8 cellular contexts compared by ENCODE assay signal in the genomic region with DNA sequence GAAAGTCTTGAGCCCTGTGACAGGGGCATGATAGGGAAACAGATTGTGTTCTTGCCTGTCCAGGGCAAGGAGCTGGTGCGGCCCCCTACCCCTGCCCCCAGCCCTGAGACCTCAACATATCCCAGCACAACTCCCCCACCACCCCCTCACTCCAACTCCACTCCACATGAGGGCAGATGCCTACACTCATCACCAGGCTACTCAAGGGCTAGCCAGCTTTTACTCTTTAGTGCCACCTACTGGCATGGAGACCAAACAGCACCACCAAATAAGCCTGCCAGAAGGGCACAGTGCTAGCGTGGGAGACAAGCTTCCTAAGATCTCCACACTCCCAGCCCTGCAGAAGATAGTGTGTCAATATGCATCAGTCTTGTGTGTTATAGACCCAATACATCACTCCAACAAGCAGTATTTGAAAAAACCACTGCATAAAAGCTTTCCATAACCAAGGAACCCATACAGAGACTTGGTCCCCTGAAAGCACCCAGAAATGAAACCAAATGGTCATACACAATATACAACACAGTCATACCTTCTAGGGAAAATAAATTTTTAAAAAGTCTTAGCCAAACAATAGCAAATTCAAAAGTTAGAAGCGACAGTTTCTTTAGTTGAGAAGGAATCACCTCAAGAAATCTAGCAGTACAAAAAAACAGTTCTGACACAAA.
DNase-seq lines count a peak whose midpoint lies in the region; ATAC-seq and TF ChIP-seq lines count a peak whose summit lies in the region.

No MANE protein-coding gene starts in this region.

- H3K27me3 Mint-ChIP-seq in CD4-positive, alpha-beta T cell = peaks cover 23% of the 10 kb centered on the region

- POLR2A ChIA-PET in CD4-positive, alpha-beta T cell (lab: Charles Lee) = interaction anchor here (0.7 to 2.4 kb wide), 3 partner anchors 156 to 223 kb away, joined by 3 to 10 read pairs (median 6); partner anchors contain the start of gene GALC
- POLR2A ChIA-PET in RWPE1 (lab: Yijun Ruan, JAX; ENCODE audit: low non-redundant PET) = no interaction called here

- H3K27me3 ChIP-seq in CD4-positive, alpha-beta T cell (ENCODE audit: control insufficient read depth, insufficient read depth, low read length) = peaks cover 10% of the 10 kb centered on the region

- no peak overlapping the region for H3K27ac Mint-ChIP-seq in CD4-positive, alpha-beta T cell

- intact Hi-C loops in CD4-positive, alpha-beta T cell (cut with DNase I, micrococcal nuclease) = loop anchor here (1.0 to 5.0 kb wide), 3 partner anchors 156 to 223 kb away; partner anchors contain the start of gene GALC (in 1 of the 2)

- TF ChIP-seq CTCF in CD4-positive, alpha-beta T cell (IDR thresholded peaks at IDR 0.05) = peak; percentile 76
- TF ChIP-seq CTCF in RWPE1 (conservative IDR thresholded peaks at IDR 0.05; ENCODE audit: low read depth) = peak; percentile 45

- peak; percentile 98 for ATAC-seq in CD4-positive, alpha-beta T cell (ENCODE audit: poor library complexity)
- ATAC-seq in HG03342 (IDR thresholded peaks at IDR 0.05; ENCODE audit: unreplicated experiment) = peak; percentile 76

- CTCF ChIA-PET in CD4-positive, alpha-beta T cell (lab: Charles Lee) = interaction anchor here (0.6 to 1.7 kb wide), 18 partner anchors 10 to 228 kb away, joined by 3 to 47 read pairs (median 4); partner anchors contain the start of genes GALC and GPR65
- CTCF ChIA-PET in RWPE1 (lab: Yijun Ruan, JAX) = interaction anchor here (0.7 to 1.1 kb wide), 3 partner anchors 18 to 588 kb away, joined by 3 read pairs; no protein-coding TSS in a partner anchor

- H3K36me3 Mint-ChIP-seq in CD4-positive, alpha-beta T cell (ENCODE audit: low read depth) = no peaks in the 10 kb centered on the region

- no peaks in the 10 kb centered on the region for H3K9me3 Mint-ChIP-seq in CD4-positive, alpha-beta T cell

- H3K4me3 Mint-ChIP-seq in CD4-positive, alpha-beta T cell = no peak overlapping the region

- no peaks in the 10 kb centered on the region for H3K4me1 Mint-ChIP-seq in CD4-positive, alpha-beta T cell (ENCODE audit: low read depth)

- DNase-seq in CD4-positive, alpha-beta T cell = peak; percentile 30 to 55 (median 39)
- DNase-seq in GM19238 (ENCODE audit: insufficient read length, low spot score) = peak; percentile 46
- no peak for DNase-seq in RWPE1 (ENCODE audit: low spot score)
- DNase-seq in activated naive CD4-positive, alpha-beta T cell treated with anti-CD3 and anti-CD28 coated beads, Interleukin-2, amount 50 U/mL, for 16 hours = peak; percentile 47
- peak; percentile 38 for DNase-seq in iPS DF 4.7 (ENCODE audit: extremely low read depth, low spot score)
- DNase-seq in stimulated activated CD4-positive, alpha-beta T cell treated with anti-CD3 and anti-CD28 coated beads, Interleukin-4, amount 100 ng/mL, for 48 hours (ENCODE audit: low read depth in 2 of 2) = peak; percentile 28 to 37
- DNase-seq in cortex of kidney (lab: John Stamatoyannopoulos, UW) = no peak

- H3K27ac ChIP-seq in CD4-positive, alpha-beta T cell (ENCODE audit: low read depth, low read length) = no peak overlapping the region
- no peak overlapping the region for H3K27ac ChIP-seq in RWPE1

- no peaks in the 10 kb centered on the region for H3K9me3 ChIP-seq in CD4-positive, alpha-beta T cell (ENCODE audit: control insufficient read depth, low read length)

Comparison
In these comparisons a context has a peak if more than half of its experiments do, and no peak if none do; other contexts are left out.
1. DNase-seq: peak in CD4-positive, alpha-beta T cell (10 of 10), GM19238 (single experiment), activated naive CD4-positive, alpha-beta T cell treated with anti-CD3 and anti-CD28 coated beads, Interleukin-2, amount 50 U/mL, for 16 hours (single experiment), iPS DF 4.7 (single experiment) and stimulated activated CD4-positive, alpha-beta T cell treated with anti-CD3 and anti-CD28 coated beads, Interleukin-4, amount 100 ng/mL, for 48 hours (2 of 2); none in RWPE1 (single experiment) and cortex of kidney (single experiment).